ENCODE assay signal across 12 cellular contexts in the genomic region with DNA sequence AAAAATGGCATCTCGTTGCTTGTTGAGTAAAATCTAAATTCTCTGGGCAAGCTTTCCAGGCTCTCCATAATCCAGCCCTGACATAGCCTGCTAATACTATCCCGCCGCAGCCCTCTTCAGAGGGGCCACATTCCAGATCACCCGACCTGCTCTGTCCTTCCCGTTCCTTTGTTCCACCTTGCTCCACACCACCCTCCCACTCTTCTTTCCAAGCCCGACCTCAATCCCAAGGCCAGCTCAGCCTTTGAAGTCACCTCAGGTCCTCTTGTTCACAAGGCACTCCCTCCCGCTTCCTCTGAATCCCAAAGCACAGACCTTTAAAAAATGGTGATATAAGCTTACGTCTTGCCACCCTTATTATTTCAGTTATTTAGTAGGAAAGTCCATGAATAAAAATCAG.
A peak's percentile ranks its signal among the peaks of the same experiment; 100 is the strongest.
DNase-seq lines count a peak whose midpoint lies in the region; ATAC-seq and TF ChIP-seq lines count a peak whose summit lies in the region.
"Had no signal": no experiment of that assay in that cellular context is flagged by ENCODE, and none has a peak within 500 bp of the region (broad histone marks: within the 10 kb centered on the region; RNA-seq: fewer than 3 reads in every experiment).

No MANE protein-coding gene starts in this region.

- WGBS in heart left ventricle, 4 donors = 78 to 86% (median 83%) methylated on average over 8 of the region's 8 CpGs

- H3K4me3 ChIP-seq in heart left ventricle (no peak overlapping the region), upper lobe of right lung (no peak overlapping the region)

- ATAC-seq in heart left ventricle (no peak), Right ventricle myocardium inferior (no peak), upper lobe of right lung (no peak), HG02884 (IDR thresholded peaks at IDR 0.05; ENCODE audit: unreplicated experiment) (no peak), left lobe of liver (no peak)

- TF ChIP-seq CTCF in heart left ventricle (IDR thresholded peaks at IDR 0.05) = no peak
- no peak for TF ChIP-seq CTCF in endothelial cell (IDR thresholded peaks at IDR 0.05; ENCODE audit: unreplicated experiment)
- no peak for TF ChIP-seq CTCF in neural crest cell (conservative IDR thresholded peaks at IDR 0.05)
- no peak for TF ChIP-seq CTCF in upper lobe of right lung (IDR thresholded peaks at IDR 0.05)

- H3K9me3 ChIP-seq in heart left ventricle = no peaks in the 10 kb centered on the region
- H3K9me3 ChIP-seq in upper lobe of right lung = no peaks in the 10 kb centered on the region

- peak overlapping the region in 11 of 12 donors; percentile 33 to 96 (median 76) for H3K27ac ChIP-seq in heart left ventricle
- H3K27ac ChIP-seq in upper lobe of right lung = peak overlapping the region; percentile 90

- H3K36me3 ChIP-seq in heart left ventricle (no peaks in the 10 kb centered on the region), upper lobe of right lung (no peaks in the 10 kb centered on the region)

- H3K4me1 ChIP-seq in heart left ventricle (peaks cover 0 to 34% (median 24%) of the 10 kb centered on the region in 12 donors), upper lobe of right lung (peaks cover 26% of the 10 kb centered on the region)

- TF ChIP-seq POLR2A in heart left ventricle (IDR thresholded peaks at IDR 0.05) = no peak

- H3K4me1 Mint-ChIP-seq in endothelial cell (ENCODE audit: unreplicated experiment) (peaks cover 22% of the 10 kb centered on the region), neural crest cell (peaks cover 10% of the 10 kb centered on the region)
- H3K4me1 Mint-ChIP-seq: central memory CD8-positive, alpha-beta T cell had no signal

- H3K36me3 Mint-ChIP-seq in endothelial cell (ENCODE audit: low read depth, unreplicated experiment) = peaks cover 4% of the 10 kb centered on the region
- H3K36me3 Mint-ChIP-seq in neural crest cell (ENCODE audit: low read depth) = no peaks in the 10 kb centered on the region

- H3K4me3 Mint-ChIP-seq in endothelial cell (ENCODE audit: unreplicated experiment) (no peak overlapping the region), neural crest cell (peak overlapping the region; percentile 56)
- H3K4me3 Mint-ChIP-seq: activated T-cell treated with anti-CD3 and anti-CD28 coated beads, Interleukin-2, amount 50 U/mL, for 24 hours; central memory CD8-positive, alpha-beta T cell had no signal

- H3K27me3 Mint-ChIP-seq in endothelial cell (ENCODE audit: unreplicated experiment) = peaks cover 2% of the 10 kb centered on the region
- H3K27me3 Mint-ChIP-seq in neural crest cell (ENCODE audit: low read depth) = peaks cover 8% of the 10 kb centered on the region

- DNase-seq in heart left ventricle (no peak), Right ventricle myocardium inferior (ENCODE audit: missing footprints) (no peak), endothelial cell (ENCODE audit: low spot score) (no peak), neural crest cell (ENCODE audit: low read depth, low spot score) (no peak), upper lobe of right lung (no peak), GDM1 (lab: John Stamatoyannopoulos, UW) (no peak), left lobe of liver (ENCODE audit: low spot score) (no peak)
- DNase-seq: activated T-cell treated with anti-CD3 and anti-CD28 coated beads, Interleukin-2, amount 50 U/mL, for 24 hours; EL; Karpas-422 had no signal

- H3K27me3 ChIP-seq in heart left ventricle (no peaks in the 10 kb centered on the region), upper lobe of right lung (no peaks in the 10 kb centered on the region)

- no peaks in the 10 kb centered on the region for H3K9me3 Mint-ChIP-seq in endothelial cell (ENCODE audit: unreplicated experiment)
- no peaks in the 10 kb centered on the region for H3K9me3 Mint-ChIP-seq in neural crest cell
- H3K9me3 Mint-ChIP-seq: activated T-cell treated with anti-CD3 and anti-CD28 coated beads, Interleukin-2, amount 50 U/mL, for 24 hours; central memory CD8-positive, alpha-beta T cell had no signal

- H3K27ac Mint-ChIP-seq in endothelial cell (ENCODE audit: unreplicated experiment) = peak overlapping the region; percentile 75
- H3K27ac Mint-ChIP-seq in neural crest cell (ENCODE audit: unreplicated experiment) = no peak overlapping the region
- H3K27ac Mint-ChIP-seq: activated T-cell treated with anti-CD3 and anti-CD28 coated beads, Interleukin-2, amount 50 U/mL, for 24 hours had no signal

- intact Hi-C loops in heart left ventricle (cut with DNase I) (loop anchor here in 1 of 10 donors (5.0 kb wide), 1 partner anchor 46 kb away; no protein-coding TSS in a partner anchor), Right ventricle myocardium inferior (cut with DNase I) (no loop called here), upper lobe of right lung (cut with DNase I) (no loop called here)
